ENCODE assay signal across 1 cellular context in genomic region chr6:49988900-49989299, GRCh38.
TF ChIP-seq lines count a peak whose summit lies in the region.

No MANE protein-coding gene starts in this region.

TF ChIP-seq in H1, 55 proteins besides CTCF, POLR2A, EP300 and RAD21 (continued from another document):
- TF ChIP-seq ATF3 (IDR thresholded peaks at IDR 0.05; ENCODE audit: insufficient read depth, low read depth, low read length) (no peak), CREB1 (IDR thresholded peaks at IDR 0.05) (no peak), GTF2F1 (IDR thresholded peaks at IDR 0.05; ENCODE audit: borderline replicate concordance, low read depth, low read length) (no peak)
